Comparison of ENCODE assay signal across 40 cellular contexts in genomic region chr1:18097206-18097605, GRCh38. TPM values are rescaled to one million over a fixed set of nuclear protein-coding genes. Genes with fewer than 3 reads are reported as not detected.
"Had no signal": no experiment of that assay in that cellular context is flagged by ENCODE, and none has a peak within 500 bp of the region (broad histone marks: within the 10 kb centered on the region; RNA-seq: fewer than 3 reads in every experiment).

No MANE protein-coding gene starts in this region.

- H3K36me3 Mint-ChIP-seq: activated naive CD4-positive, alpha-beta T cell treated with anti-CD3 and anti-CD28 coated beads, Interleukin-2, amount 10 ng/mL, durations not matched to agents 7 days and 5 days; activated naive CD4-positive, alpha-beta T cell treated with anti-CD3 and anti-CD28 coated beads, Interleukin-2, amount 50 U/mL, for 24 hours; activated naive CD4-positive, alpha-beta T cell treated with anti-CD3 and anti-CD28 coated beads, Interleukin-2, amount 50 U/mL, for 72 hours; activated naive CD8-positive, alpha-beta T cell; activated naive CD8-positive, alpha-beta T cell treated with anti-CD3 and anti-CD28 coated beads for 36 hours; activated naive CD8-positive, alpha-beta T cell treated with anti-CD3 and anti-CD28 coated beads, Interleukin-2, amount 10 ng/mL, durations not matched to agents 7 days and 5 days; brain had no signal

- H3K4me3 ChIP-seq: adrenal gland, ascending aorta, body of pancreas, breast epithelium, cardiac muscle cell had no signal

- DNase-seq: activated effector memory CD4-positive, alpha-beta T cell treated with anti-CD3 and anti-CD28 coated beads, Interleukin-2, amount 50 U/mL, for 16 hours; activated effector memory CD4-positive, alpha-beta T cell treated with Interleukin-2 at 50 U/mL for 16 hours; activated gamma-delta T cell; activated gamma-delta T cell treated with Interleukin-2 at 50 U/mL for 16 hours; activated naive CD4-positive, alpha-beta T cell; activated naive CD4-positive, alpha-beta T cell treated with anti-CD3 and anti-CD28 coated beads for 36 hours; activated naive CD4-positive, alpha-beta T cell treated with anti-CD3 and anti-CD28 coated beads, Interleukin-2, amount 10 ng/mL, durations not matched to agents 7 days and 5 days; activated naive CD4-positive, alpha-beta T cell treated with anti-CD3 and anti-CD28 coated beads, Interleukin-2, amount 50 U/mL, for 16 hours; activated naive CD4-positive, alpha-beta T cell treated with Interleukin-2 at 50 U/mL for 16 hours; activated naive CD8-positive, alpha-beta T cell treated with anti-CD3 and anti-CD28 coated beads for 36 hours; activated naive CD8-positive, alpha-beta T cell treated with anti-CD3 and anti-CD28 coated beads, Interleukin-2, amount 10 ng/mL, durations not matched to agents 7 days and 5 days; activated naive CD8-positive, alpha-beta T cell treated with anti-CD3 and anti-CD28 coated beads, Interleukin-2, amount 50 U/mL, for 24 hours; activated T-cell treated with anti-CD3 and anti-CD28 coated beads, Interleukin-2, amount 50 U/mL, for 1 hour; activated T-cell treated with anti-CD3 and anti-CD28 coated beads, Interleukin-2, amount 50 U/mL, for 24 hours; activated T-cell treated with anti-CD3 and anti-CD28 coated beads, Interleukin-2, amount 50 U/mL, for 4 hours; activated T-cell treated with anti-CD3 and anti-CD28 coated beads, Interleukin-2, amount 50 U/mL, for 48 hours; activated T-cell treated with anti-CD3 and anti-CD28 coated beads, Interleukin-2, amount 50 U/mL, for 72 hours; adrenal gland; amniotic stem cell; amygdala; anterior cingulate cortex; aorta; body of pancreas; brain microvascular endothelial cell; caudate nucleus; central memory CD4-positive, alpha-beta T cell; cerebellar nuclear complex had no signal

- H3K4me1 Mint-ChIP-seq: activated naive CD4-positive, alpha-beta T cell treated with anti-CD3 and anti-CD28 coated beads, Interleukin-2, amount 10 ng/mL, durations not matched to agents 7 days and 5 days; activated naive CD4-positive, alpha-beta T cell treated with anti-CD3 and anti-CD28 coated beads, Interleukin-2, amount 50 U/mL, for 24 hours; activated naive CD8-positive, alpha-beta T cell treated with anti-CD3 and anti-CD28 coated beads for 36 hours; activated naive CD8-positive, alpha-beta T cell treated with anti-CD3 and anti-CD28 coated beads, Interleukin-2, amount 10 ng/mL, durations not matched to agents 7 days and 5 days; activated naive CD8-positive, alpha-beta T cell treated with anti-CD3 and anti-CD28 coated beads, Interleukin-2, amount 50 U/mL, for 24 hours; central memory CD8-positive, alpha-beta T cell had no signal

- H3K27me3 ChIP-seq: adrenal gland, ascending aorta, body of pancreas, brain microvascular endothelial cell had no signal

- H3K27ac Mint-ChIP-seq: activated naive CD4-positive, alpha-beta T cell treated with anti-CD3 and anti-CD28 coated beads for 36 hours; activated naive CD4-positive, alpha-beta T cell treated with anti-CD3 and anti-CD28 coated beads, Interleukin-2, amount 10 ng/mL, durations not matched to agents 7 days and 5 days; activated naive CD4-positive, alpha-beta T cell treated with anti-CD3 and anti-CD28 coated beads, Interleukin-2, amount 50 U/mL, for 24 hours; activated naive CD8-positive, alpha-beta T cell; activated naive CD8-positive, alpha-beta T cell treated with anti-CD3 and anti-CD28 coated beads for 36 hours; activated naive CD8-positive, alpha-beta T cell treated with anti-CD3 and anti-CD28 coated beads, Interleukin-2, amount 10 ng/mL, durations not matched to agents 7 days and 5 days; activated naive CD8-positive, alpha-beta T cell treated with anti-CD3 and anti-CD28 coated beads, Interleukin-2, amount 50 U/mL, for 24 hours; activated T-cell treated with anti-CD3 and anti-CD28 coated beads, Interleukin-2, amount 50 U/mL, for 24 hours; activated T-cell treated with anti-CD3 and anti-CD28 coated beads, Interleukin-2, amount 50 U/mL, for 72 hours; activated T-helper 1 cell treated with anti-CD3 and anti-CD28 coated beads, Interleukin-12 subunit alpha, Interleukin-12 subunit beta, Interleukin-2, Interleukin-4 antibody, amounts not matched to agents 30 ng/mL and 10 ng/mL and 1 ng/mL, durations not matched to agents 14 hours and 24 hours and 36 hours; activated T-helper 2 cell treated with anti-CD3 and anti-CD28 coated beads, Interferon-gamma antibody, Interleukin-2, Interleukin-4, amounts not matched to agents 10 μg/mL and 5 μg/mL and 100 μg/mL, durations not matched to agents 14 hours and 24 hours and 36 hours; brain had no signal

- H3K36me3 ChIP-seq: adrenal gland, ascending aorta, brain microvascular endothelial cell, breast epithelium, cardiac muscle cell had no signal

- H3K4me1 ChIP-seq: adrenal gland, ascending aorta, body of pancreas, breast epithelium had no signal

- FAIRE-seq: astrocyte, bronchial epithelial cell had no signal

- ATAC-seq: activated naive CD4-positive, alpha-beta T cell treated with anti-CD3 and anti-CD28 coated beads, Interleukin-2, amount 50 U/mL, for 72 hours; activated naive CD8-positive, alpha-beta T cell treated with anti-CD3 and anti-CD28 coated beads, Interleukin-2, amount 50 U/mL, for 24 hours; activated T-cell treated with anti-CD3 and anti-CD28 coated beads, Interleukin-2, amount 50 U/mL, for 4 hours; activated T-cell treated with anti-CD3 and anti-CD28 coated beads, Interleukin-2, amount 50 U/mL, for 72 hours; body of pancreas had no signal

- H3K27ac ChIP-seq: adrenal gland, ascending aorta, body of pancreas, brain microvascular endothelial cell, breast epithelium, cardiac muscle cell had no signal

- H3K9me3 Mint-ChIP-seq: activated naive CD4-positive, alpha-beta T cell treated with anti-CD3 and anti-CD28 coated beads for 36 hours; activated naive CD4-positive, alpha-beta T cell treated with anti-CD3 and anti-CD28 coated beads, Interleukin-2, amount 10 ng/mL, durations not matched to agents 7 days and 5 days; activated naive CD4-positive, alpha-beta T cell treated with anti-CD3 and anti-CD28 coated beads, Interleukin-2, amount 50 U/mL, for 24 hours; activated naive CD8-positive, alpha-beta T cell treated with anti-CD3 and anti-CD28 coated beads, Interleukin-2, amount 50 U/mL, for 24 hours; activated T-cell treated with anti-CD3 and anti-CD28 coated beads, Interleukin-2, amount 50 U/mL, for 4 hours; activated T-cell treated with anti-CD3 and anti-CD28 coated beads, Interleukin-2, amount 50 U/mL, for 72 hours; activated T-helper 1 cell treated with anti-CD3 and anti-CD28 coated beads, Interleukin-12 subunit alpha, Interleukin-12 subunit beta, Interleukin-2, Interleukin-4 antibody, amounts not matched to agents 30 ng/mL and 10 ng/mL and 1 ng/mL, durations not matched to agents 14 hours and 24 hours and 36 hours; activated T-helper 2 cell treated with anti-CD3 and anti-CD28 coated beads, Interferon-gamma antibody, Interleukin-2, Interleukin-4, amounts not matched to agents 10 μg/mL and 5 μg/mL and 100 μg/mL, durations not matched to agents 14 hours and 24 hours and 36 hours; central memory CD8-positive, alpha-beta T cell had no signal

- H3K9me3 ChIP-seq: adrenal gland, ascending aorta, body of pancreas, breast epithelium had no signal

- H3K4me3 Mint-ChIP-seq: activated naive CD4-positive, alpha-beta T cell treated with anti-CD3 and anti-CD28 coated beads for 36 hours; activated naive CD4-positive, alpha-beta T cell treated with anti-CD3 and anti-CD28 coated beads, Interleukin-2, amount 10 ng/mL, durations not matched to agents 7 days and 5 days; activated naive CD4-positive, alpha-beta T cell treated with anti-CD3 and anti-CD28 coated beads, Interleukin-2, amount 50 U/mL, for 24 hours; activated naive CD8-positive, alpha-beta T cell; activated naive CD8-positive, alpha-beta T cell treated with anti-CD3 and anti-CD28 coated beads for 36 hours; activated naive CD8-positive, alpha-beta T cell treated with anti-CD3 and anti-CD28 coated beads, Interleukin-2, amount 10 ng/mL, durations not matched to agents 7 days and 5 days; activated naive CD8-positive, alpha-beta T cell treated with anti-CD3 and anti-CD28 coated beads, Interleukin-2, amount 50 U/mL, for 24 hours; activated T-cell treated with anti-CD3 and anti-CD28 coated beads, Interleukin-2, amount 50 U/mL, for 24 hours; activated T-cell treated with anti-CD3 and anti-CD28 coated beads, Interleukin-2, amount 50 U/mL, for 4 hours; activated T-cell treated with anti-CD3 and anti-CD28 coated beads, Interleukin-2, amount 50 U/mL, for 72 hours; activated T-helper 1 cell treated with anti-CD3 and anti-CD28 coated beads, Interleukin-12 subunit alpha, Interleukin-12 subunit beta, Interleukin-2, Interleukin-4 antibody, amounts not matched to agents 30 ng/mL and 10 ng/mL and 1 ng/mL, durations not matched to agents 14 hours and 24 hours and 36 hours; brain; central memory CD8-positive, alpha-beta T cell had no signal

RNA-seq across cellular contexts. Expression of gene IGSF21, which starts 10.4 kb away (rescaled TPM):
- total RNA-seq: activated naive CD4-positive, alpha-beta T cell treated with anti-CD3 and anti-CD28 coated beads for 36 hours; activated naive CD4-positive, alpha-beta T cell treated with anti-CD3 and anti-CD28 coated beads, Interleukin-2, amount 50 U/mL, for 72 hours; activated naive CD8-positive, alpha-beta T cell treated with anti-CD3 and anti-CD28 coated beads for 36 hours; activated naive CD8-positive, alpha-beta T cell treated with anti-CD3 and anti-CD28 coated beads, Interleukin-2, amount 10 ng/mL, durations not matched to agents 7 days and 5 days; activated T-cell treated with anti-CD3 and anti-CD28 coated beads, Interleukin-2, amount 50 U/mL, for 4 hours; activated T-cell treated with anti-CD3 and anti-CD28 coated beads, Interleukin-2, amount 50 U/mL, for 72 hours; activated T-helper 1 cell treated with anti-CD3 and anti-CD28 coated beads, Interleukin-12 subunit alpha, Interleukin-12 subunit beta, Interleukin-2, Interleukin-4 antibody, amounts not matched to agents 30 ng/mL and 10 ng/mL and 1 ng/mL, durations not matched to agents 14 hours and 24 hours and 36 hours; activated T-helper 2 cell treated with anti-CD3 and anti-CD28 coated beads, Interferon-gamma antibody, Interleukin-2, Interleukin-4, amounts not matched to agents 10 μg/mL and 5 μg/mL and 100 μg/mL, durations not matched to agents 14 hours and 24 hours and 36 hours; astrocyte; bronchial epithelial cell; chondrocyte had no signal
- polyA plus RNA-seq: cardiac muscle cell had no signal
